19 cellular contexts compared by ENCODE assay signal in genomic region chr6:76840025-76840745, GRCh38.
DNase-seq lines count a peak whose midpoint lies in the region; ATAC-seq, FAIRE-seq and TF ChIP-seq lines count a peak whose summit lies in the region.
"Had no signal": no experiment of that assay in that cellular context is flagged by ENCODE, and none has a peak within 500 bp of the region (broad histone marks: within the 10 kb centered on the region; RNA-seq: fewer than 3 reads in every experiment).

No MANE protein-coding gene starts in this region.

- H3K36me3 ChIP-seq in body of pancreas (replicated peaks in 1 of 2; ENCODE audit: insufficient read depth in 1 of 2, low read depth in 2 of 2) (no peaks in the 10 kb centered on the region), small intestine (ENCODE audit: control insufficient read depth in 2 of 2, insufficient read depth in 2 of 2, low read length in 2 of 2) (no peaks in the 10 kb centered on the region)
- H3K36me3 ChIP-seq in CD4-positive, alpha-beta memory T cell (ENCODE audit: insufficient read depth, low read length) = no peaks in the 10 kb centered on the region
- H3K36me3 ChIP-seq: HAP-1 had no signal

- no peaks in the 10 kb centered on the region for H3K27me3 Mint-ChIP-seq in CD4-positive, alpha-beta memory T cell

- H3K9me3 Mint-ChIP-seq in CD4-positive, alpha-beta memory T cell = peaks cover 0 to 12% (median 3%) of the 10 kb centered on the region in 8 donors

- H3K36me3 Mint-ChIP-seq in CD4-positive, alpha-beta memory T cell = no peaks in the 10 kb centered on the region
- H3K36me3 Mint-ChIP-seq: CD8-positive, alpha-beta T cell had no signal

- no peak for TF ChIP-seq POLR2A in body of pancreas (IDR thresholded peaks at IDR 0.05)

- FAIRE-seq in small intestine (lab: Jason Lieb, UNC) = no peak
- FAIRE-seq: G401.6, GM12891, GM18507 had no signal

- H3K4me1 ChIP-seq in body of pancreas (peaks cover 22% of the 10 kb centered on the region), small intestine (ENCODE audit: control insufficient read depth in 2 of 2, insufficient read depth in 1 of 2, low read depth in 1 of 2, low read length in 1 of 2) (peaks cover 0 to 2% of the 10 kb centered on the region in 2 donors)
- H3K4me1 ChIP-seq in CD4-positive, alpha-beta memory T cell (ENCODE audit: insufficient read depth, low read length) = no peaks in the 10 kb centered on the region
- H3K4me1 ChIP-seq: Caco-2, HAP-1 had no signal

- H3K27me3 ChIP-seq in body of pancreas = no peaks in the 10 kb centered on the region
- no peaks in the 10 kb centered on the region for H3K27me3 ChIP-seq in small intestine (ENCODE audit: control insufficient read depth in 2 of 2, insufficient read depth in 2 of 2, low read length in 2 of 2)
- H3K27me3 ChIP-seq in CD4-positive, alpha-beta memory T cell (ENCODE audit: insufficient read depth, low read length) = no peaks in the 10 kb centered on the region

- CTCF ChIA-PET in CD4-positive, alpha-beta memory T cell (lab: Charles Lee; ENCODE audit: partially characterized antibody) = no interaction called here

- POLR2A ChIA-PET in CD4-positive, alpha-beta memory T cell (lab: Charles Lee; ENCODE audit: partially characterized antibody) = no interaction called here

- ATAC-seq in GM18867 (IDR thresholded peaks at IDR 0.05; ENCODE audit: unreplicated experiment) = peak; percentile 61
- peak; percentile 54 for ATAC-seq in HG03432 (IDR thresholded peaks at IDR 0.05; ENCODE audit: unreplicated experiment)
- ATAC-seq in body of pancreas = peak; percentile 45
- ATAC-seq: CD8-positive, alpha-beta T cell had no signal

- no peak overlapping the region for H3K27ac Mint-ChIP-seq in CD4-positive, alpha-beta memory T cell
- H3K27ac Mint-ChIP-seq: CD8-positive, alpha-beta T cell; HFFc6 had no signal

- no peak for TF ChIP-seq CTCF in body of pancreas (IDR thresholded peaks at IDR 0.05)

- H3K4me3 Mint-ChIP-seq in CD4-positive, alpha-beta memory T cell = no peak overlapping the region
- H3K4me3 Mint-ChIP-seq: CD8-positive, alpha-beta T cell; HFFc6 had no signal

- H3K27ac ChIP-seq in body of pancreas (peak overlapping the region in 1 of 4 donors; percentile 18), small intestine (ENCODE audit: low read depth in 1 of 2, low read length in 1 of 2) (no peak overlapping the region)
- no peak overlapping the region for H3K27ac ChIP-seq in CD4-positive, alpha-beta memory T cell (ENCODE audit: low read depth, low read length)

- intact Hi-C loops in body of pancreas (cut with DNase I) = no loop called here
- intact Hi-C loops in CD4-positive, alpha-beta memory T cell (cut with micrococcal nuclease) = no loop called here

- H3K4me1 Mint-ChIP-seq in CD4-positive, alpha-beta memory T cell = peaks cover 0 to 1% (median 0%) of the 10 kb centered on the region in 4 donors

- DNase-seq in body of pancreas (no peak), small intestine (peak; percentile 65), hepatic stellate cell (ENCODE audit: low spot score) (no peak), hippocampal formation (lab: John Stamatoyannopoulos, UW) (no peak), OCI-M2 (lab: John Stamatoyannopoulos, UW; ENCODE audit: unreplicated experiment) (no peak)
- no peak for DNase-seq in CD4-positive, alpha-beta memory T cell
- DNase-seq: C1 segment of cervical spinal cord; Caco-2; CD8-positive, alpha-beta T cell; DMS153; DND-41; GOT3; HFFc6 had no signal

- H3K9me3 ChIP-seq in body of pancreas = no peaks in the 10 kb centered on the region
- H3K9me3 ChIP-seq in small intestine (ENCODE audit: control insufficient read depth, low read depth) = no peaks in the 10 kb centered on the region
- H3K9me3 ChIP-seq in CD4-positive, alpha-beta memory T cell (ENCODE audit: control insufficient read depth in 1 of 2, low read length in 2 of 2) = no peaks in the 10 kb centered on the region
- H3K9me3 ChIP-seq: Caco-2, HAP-1 had no signal

- H3K4me3 ChIP-seq in body of pancreas (no peak overlapping the region), small intestine (ENCODE audit: low read depth in 1 of 2, low read length in 2 of 2) (no peak overlapping the region)
- H3K4me3 ChIP-seq in CD4-positive, alpha-beta memory T cell (ENCODE audit: low read length in 2 of 2) = no peak overlapping the region
- H3K4me3 ChIP-seq: HAP-1 had no signal

- WGBS in body of pancreas, 2 donors = 28 to 32% methylated on average over 3 of the region's 3 CpGs
- WGBS in small intestine, 3 donors = 9 to 53% (median 24%) methylated on average over 3 of the region's 3 CpGs
